Comparison of ENCODE assay signal across 23 cellular contexts in genomic region chr10:24452030-24452429, GRCh38.
A peak's percentile ranks its signal among the peaks of the same experiment; 100 is the strongest.
DNase-seq lines count a peak whose midpoint lies in the region; ATAC-seq, FAIRE-seq and TF ChIP-seq lines count a peak whose summit lies in the region.
"Had no signal": no experiment of that assay in that cellular context is flagged by ENCODE, and none has a peak within 500 bp of the region (broad histone marks: within the 10 kb centered on the region; RNA-seq: fewer than 3 reads in every experiment).

No MANE protein-coding gene starts in this region.

- no peak for ATAC-seq in GM18858 (IDR thresholded peaks at IDR 0.05; ENCODE audit: unreplicated experiment)
- ATAC-seq: GM12878 had no signal

- H2AFZ ChIP-seq in MM.1S (ENCODE audit: low read length) = peak overlapping the region; percentile 56; the same call in 1 of the 2 replicates
- no peak overlapping the region for H2AFZ ChIP-seq in astrocyte (ENCODE audit: low read depth, low read length)
- no peak overlapping the region for H2AFZ ChIP-seq in smooth muscle cell (ENCODE audit: low read depth)

- H3K27me3 ChIP-seq in MM.1S (replicated peaks; ENCODE audit: insufficient read depth, low read length) (no peaks in the 10 kb centered on the region), astrocyte (ENCODE audit: insufficient read depth, low read length) (no peaks in the 10 kb centered on the region), smooth muscle cell (ENCODE audit: low read depth) (no peaks in the 10 kb centered on the region)
- H3K27me3 ChIP-seq: MG63, Peyer's patch, SJCRH30 had no signal

- no peaks in the 10 kb centered on the region for H3K36me3 Mint-ChIP-seq in T-helper 1 cell treated with Interleukin-12 subunit alpha and Interleukin-12 subunit beta and Interleukin-4 antibody, amounts not matched to agents 30 μg/mL and 1 μg/mL, for 36 hours (ENCODE audit: low read depth)
- H3K36me3 Mint-ChIP-seq in astrocyte (ENCODE audit: low read depth, unreplicated experiment) = peaks cover 5% of the 10 kb centered on the region
- H3K36me3 Mint-ChIP-seq: CD14-positive monocyte had no signal

- no peaks in the 10 kb centered on the region for H3K9me3 Mint-ChIP-seq in T-helper 1 cell treated with Interleukin-12 subunit alpha and Interleukin-12 subunit beta and Interleukin-4 antibody, amounts not matched to agents 30 μg/mL and 1 μg/mL, for 36 hours
- no peaks in the 10 kb centered on the region for H3K9me3 Mint-ChIP-seq in astrocyte (ENCODE audit: unreplicated experiment)

- no peaks in the 10 kb centered on the region for H3K9me2 ChIP-seq in MM.1S (replicated peaks; ENCODE audit: insufficient read depth, low read length)

- peak overlapping the region; percentile 63; the same call in 1 of the 2 replicates for H3K9ac ChIP-seq in MM.1S (ENCODE audit: low read length)
- no peak overlapping the region for H3K9ac ChIP-seq in astrocyte (ENCODE audit: low read length)
- no peak overlapping the region for H3K9ac ChIP-seq in smooth muscle cell (ENCODE audit: low read depth)

- peak overlapping the region; percentile 61 for H3K4me3 Mint-ChIP-seq in T-helper 1 cell treated with Interleukin-12 subunit alpha and Interleukin-12 subunit beta and Interleukin-4 antibody, amounts not matched to agents 30 μg/mL and 1 μg/mL, for 36 hours
- peak overlapping the region; percentile 9 for H3K4me3 Mint-ChIP-seq in astrocyte (ENCODE audit: unreplicated experiment)
- H3K4me3 Mint-ChIP-seq: B cell, CD14-positive monocyte had no signal

- H3K4me2 ChIP-seq in MM.1S (ENCODE audit: low read depth, low read length) (peak overlapping the region; percentile 96), astrocyte (ENCODE audit: low read length) (no peak overlapping the region), smooth muscle cell (peak overlapping the region; percentile 87)

- DNase-seq in T-helper 1 cell (no peak), MM.1S (peak; percentile 16), astrocyte (ENCODE audit: low read depth) (no peak), smooth muscle cell (lab: John Stamatoyannopoulos, UW; ENCODE audit: unreplicated experiment) (no peak), SK-N-DZ (ENCODE audit: low spot score) (no peak)
- DNase-seq in effector CD8-positive, alpha-beta T cell (lab: John Stamatoyannopoulos, UW) = no peak
- DNase-seq: 8988T; DMS79 treated with DMSO at 0.1 percent for 48 hours; NCI-H1105; NCI-H146; NCI-H2029 treated with DMSO at 0.1 percent for 48 hours; NCI-H226; NCI-H510A treated with DMSO at 0.1 percent for 48 hours; NCI-H748 treated with DMSO at 0.1 percent for 48 hours; NK-92 treated with Interleukin-12 subunit alpha and Interleukin-12 subunit beta, amount 100 ng/mL, for 24 hours; Peyer's patch; SJCRH30 had no signal

- H4K20me1 ChIP-seq in MM.1S (ENCODE audit: insufficient read depth, low read length) = no peaks in the 10 kb centered on the region
- no peaks in the 10 kb centered on the region for H4K20me1 ChIP-seq in astrocyte (ENCODE audit: insufficient read depth, low read length)
- H4K20me1 ChIP-seq in smooth muscle cell (ENCODE audit: low read depth) = no peaks in the 10 kb centered on the region

- H3K4me3 ChIP-seq in MM.1S (ENCODE audit: low read length) (peak overlapping the region; percentile 71), astrocyte (ENCODE audit: insufficient read depth, low read depth, low read length) (no peak overlapping the region), smooth muscle cell (no peak overlapping the region)
- H3K4me3 ChIP-seq: GM12878, Peyer's patch, SJCRH30 had no signal

- H3K4me1 ChIP-seq in MM.1S (ENCODE audit: low read length) (peaks cover 18% of the 10 kb centered on the region), astrocyte (ENCODE audit: insufficient read depth, low read length) (peaks cover 32% of the 10 kb centered on the region), smooth muscle cell (ENCODE audit: low read depth) (peaks cover 10% of the 10 kb centered on the region)
- H3K4me1 ChIP-seq: Peyer's patch, SJCRH30 had no signal

- FAIRE-seq in astrocyte (lab: Jason Lieb, UNC) = no peak
- FAIRE-seq: GM12878 had no signal

- H3K27ac ChIP-seq in MM.1S (ENCODE audit: low read length) (peak overlapping the region; percentile 88; the same call in 1 of the 2 replicates), astrocyte (ENCODE audit: low read depth, low read length) (no peak overlapping the region), smooth muscle cell (ENCODE audit: low read depth) (peak overlapping the region; percentile 4)
- H3K27ac ChIP-seq: SJCRH30 had no signal

- no peak for TF ChIP-seq CTCF in MM.1S (IDR thresholded peaks at IDR 0.05; ENCODE audit: low read length)
- TF ChIP-seq CTCF in astrocyte (IDR thresholded peaks at IDR 0.05; ENCODE audit: insufficient read depth, low read depth, low read length) = no peak
- TF ChIP-seq CTCF in smooth muscle cell (IDR thresholded peaks at IDR 0.05; ENCODE audit: borderline replicate concordance, insufficient read depth, poor library complexity, severe bottlenecking) = no peak

- H3K79me2 ChIP-seq in MM.1S (ENCODE audit: low read length) (peaks cover 73% of the 10 kb centered on the region), astrocyte (ENCODE audit: insufficient read depth, low read length) (no peaks in the 10 kb centered on the region), smooth muscle cell (ENCODE audit: low read depth) (peaks cover 45% of the 10 kb centered on the region)

- H3F3A ChIP-seq in MM.1S (ENCODE audit: insufficient read depth, low read length) (peaks cover 34% of the 10 kb centered on the region), smooth muscle cell (ENCODE audit: low read depth) (peaks cover 13% of the 10 kb centered on the region)

- H3K4me1 Mint-ChIP-seq in T-helper 1 cell treated with Interleukin-12 subunit alpha and Interleukin-12 subunit beta and Interleukin-4 antibody, amounts not matched to agents 30 μg/mL and 1 μg/mL, for 36 hours (ENCODE audit: low read depth) = peaks cover 28% of the 10 kb centered on the region
- H3K4me1 Mint-ChIP-seq in astrocyte (ENCODE audit: low read depth, unreplicated experiment) = peaks cover 52% of the 10 kb centered on the region
- H3K4me1 Mint-ChIP-seq: B cell, CD14-positive monocyte had no signal

- no peaks in the 10 kb centered on the region for H3K9me3 ChIP-seq in MM.1S (replicated peaks; ENCODE audit: insufficient read depth, low read length)
- no peaks in the 10 kb centered on the region for H3K9me3 ChIP-seq in astrocyte (ENCODE audit: insufficient read depth, low read depth, low read length)
- no peaks in the 10 kb centered on the region for H3K9me3 ChIP-seq in smooth muscle cell (replicated peaks; ENCODE audit: low read depth)
- H3K9me3 ChIP-seq: MG63, Peyer's patch, SJCRH30 had no signal

- peaks cover 28% of the 10 kb centered on the region for H3K27me3 Mint-ChIP-seq in T-helper 1 cell treated with Interleukin-12 subunit alpha and Interleukin-12 subunit beta and Interleukin-4 antibody, amounts not matched to agents 30 μg/mL and 1 μg/mL, for 36 hours (ENCODE audit: low read depth)
- no peaks in the 10 kb centered on the region for H3K27me3 Mint-ChIP-seq in astrocyte (ENCODE audit: low read depth, unreplicated experiment)

- WGBS in smooth muscle cell (ENCODE audit: low lambda C conversion rate) = 93% methylated on average over 8 of the region's 8 CpGs

- H3K36me3 ChIP-seq in MM.1S (replicated peaks; ENCODE audit: insufficient read depth, low read length) (no peaks in the 10 kb centered on the region), astrocyte (ENCODE audit: insufficient read depth, low read length) (no peaks in the 10 kb centered on the region), smooth muscle cell (ENCODE audit: low read depth) (no peaks in the 10 kb centered on the region)
- H3K36me3 ChIP-seq: MG63, Peyer's patch had no signal

- peak overlapping the region; percentile 37 for H3K27ac Mint-ChIP-seq in T-helper 1 cell treated with Interleukin-12 subunit alpha and Interleukin-12 subunit beta and Interleukin-4 antibody, amounts not matched to agents 30 μg/mL and 1 μg/mL, for 36 hours
- peak overlapping the region; percentile 64 for H3K27ac Mint-ChIP-seq in astrocyte (ENCODE audit: unreplicated experiment)
- H3K27ac Mint-ChIP-seq: B cell, CD14-positive monocyte had no signal
